In the genomic region with DNA sequence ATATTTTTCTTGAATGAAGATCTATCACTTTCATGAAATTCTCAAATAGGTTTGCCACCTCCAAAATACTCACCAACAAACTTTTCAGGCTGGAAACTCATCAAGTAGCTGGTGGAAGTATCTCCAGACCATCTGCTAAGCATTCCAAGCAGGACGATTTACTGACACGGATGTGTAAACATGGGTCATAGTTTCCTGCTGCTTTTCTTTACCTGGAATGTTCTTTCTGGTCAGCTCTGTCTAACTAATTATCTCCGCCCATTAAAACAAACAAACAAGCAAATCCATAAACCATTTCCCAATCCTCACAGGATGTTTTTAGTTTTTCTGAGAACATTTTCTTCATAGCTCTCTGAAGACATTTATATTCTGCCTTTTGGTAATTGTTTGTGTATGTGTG, we compare ENCODE assay signal across 19 cellular contexts.
DNase-seq lines count a peak whose midpoint lies in the region; ATAC-seq and TF ChIP-seq lines count a peak whose summit lies in the region.
"Had no signal": no experiment of that assay in that cellular context is flagged by ENCODE, and none has a peak within 500 bp of the region (broad histone marks: within the 10 kb centered on the region; RNA-seq: fewer than 3 reads in every experiment).

No MANE protein-coding gene starts in this region.

- no peak for TF ChIP-seq CTCF in AG10803 (conservative IDR thresholded peaks at IDR 0.05; ENCODE audit: low read length)

- no peak overlapping the region for H3K18ac ChIP-seq in mesenchymal stem cell (ENCODE audit: low read depth in 1 of 2, low read length in 2 of 2)

- CTCF ChIA-PET in naive thymus-derived CD4-positive, alpha-beta T cell (lab: Charles Lee) = no interaction called here

- H3K36me3 ChIP-seq in adipocyte (ENCODE audit: control insufficient read depth, insufficient read depth, low read length, severe bottlenecking) (no peaks in the 10 kb centered on the region), mesenchymal stem cell (ENCODE audit: control insufficient read depth in 1 of 2, insufficient read depth in 2 of 2, low read depth in 1 of 2, low read length in 2 of 2) (no peaks in the 10 kb centered on the region)
- no peaks in the 10 kb centered on the region for H3K36me3 ChIP-seq in naive thymus-derived CD4-positive, alpha-beta T cell (ENCODE audit: control insufficient read depth in 2 of 3, insufficient read depth in 3 of 3, low read length in 3 of 3)
- H3K36me3 ChIP-seq: Peyer's patch had no signal

- no peak overlapping the region for H3K4me2 ChIP-seq in mesenchymal stem cell (ENCODE audit: low read length, poor library complexity, severe bottlenecking)

- no peak overlapping the region for H2BK5ac ChIP-seq in mesenchymal stem cell (ENCODE audit: low read depth, low read length, poor library complexity, severe bottlenecking)

- H3K4me1 Mint-ChIP-seq in naive thymus-derived CD4-positive, alpha-beta T cell = no peaks in the 10 kb centered on the region
- H3K4me1 Mint-ChIP-seq: B cell; CD4-positive, alpha-beta memory T cell had no signal

- H2AFZ ChIP-seq in mesenchymal stem cell (ENCODE audit: low read depth, low read length) = no peak overlapping the region

- H3K23ac ChIP-seq in mesenchymal stem cell (ENCODE audit: low read length in 2 of 2) = no peak overlapping the region

- no peak overlapping the region for H2BK12ac ChIP-seq in mesenchymal stem cell (ENCODE audit: low read length in 2 of 2)

- H3K4me1 ChIP-seq in adipocyte (ENCODE audit: control insufficient read depth, insufficient read depth, low read length) (no peaks in the 10 kb centered on the region), mesenchymal stem cell (ENCODE audit: control insufficient read depth, insufficient read depth, low read depth, low read length) (no peaks in the 10 kb centered on the region)
- H3K4me1 ChIP-seq in naive thymus-derived CD4-positive, alpha-beta T cell (ENCODE audit: control insufficient read depth in 2 of 2, insufficient read depth in 2 of 2, low read length in 2 of 2) = no peaks in the 10 kb centered on the region
- H3K4me1 ChIP-seq: Peyer's patch had no signal

- intact Hi-C loops in naive thymus-derived CD4-positive, alpha-beta T cell (cut with micrococcal nuclease) = no loop called here

- H4K8ac ChIP-seq in mesenchymal stem cell (ENCODE audit: low read length) = no peak overlapping the region

- no peak overlapping the region for H3K4me3 Mint-ChIP-seq in naive thymus-derived CD4-positive, alpha-beta T cell
- H3K4me3 Mint-ChIP-seq: B cell; CD4-positive, alpha-beta memory T cell had no signal

- WGBS in mesenchymal stem cell = 12% methylated on average over 3 of the region's 3 CpGs

- no peak overlapping the region for H2AK5ac ChIP-seq in mesenchymal stem cell (ENCODE audit: low read length, severe bottlenecking)

- no peak overlapping the region for H3K14ac ChIP-seq in mesenchymal stem cell (ENCODE audit: low read length in 2 of 2)

- H3K27ac ChIP-seq in mesenchymal stem cell (ENCODE audit: low read length, poor library complexity, severe bottlenecking) = no peak overlapping the region
- H3K27ac ChIP-seq in naive thymus-derived CD4-positive, alpha-beta T cell (ENCODE audit: low read depth, low read length) = no peak overlapping the region
- H3K27ac ChIP-seq: Peyer's patch, SK-N-MC had no signal

- H4K91ac ChIP-seq in mesenchymal stem cell (ENCODE audit: low read length) = no peak overlapping the region

- H3K9me3 ChIP-seq in adipocyte (ENCODE audit: control insufficient read depth, low read length) (no peaks in the 10 kb centered on the region), mesenchymal stem cell (ENCODE audit: control insufficient read depth, low read length) (no peaks in the 10 kb centered on the region)
- H3K9me3 ChIP-seq in naive thymus-derived CD4-positive, alpha-beta T cell (ENCODE audit: control insufficient read depth in 2 of 3, low read length in 3 of 3) = no peaks in the 10 kb centered on the region
- H3K9me3 ChIP-seq: Peyer's patch had no signal

- H3K27me3 Mint-ChIP-seq in naive thymus-derived CD4-positive, alpha-beta T cell = no peaks in the 10 kb centered on the region
- H3K27me3 Mint-ChIP-seq: B cell; CD4-positive, alpha-beta memory T cell had no signal

- H3K79me1 ChIP-seq in mesenchymal stem cell (replicated peaks; ENCODE audit: low read length, poor library complexity, severe bottlenecking) = no peaks in the 10 kb centered on the region

- H3K4me3 ChIP-seq in AG10803 (ENCODE audit: low read length) (no peak overlapping the region), adipocyte (ENCODE audit: low read length) (no peak overlapping the region), mesenchymal stem cell (ENCODE audit: insufficient read depth in 1 of 2, low read depth in 1 of 2, low read length in 2 of 2) (no peak overlapping the region)
- H3K4me3 ChIP-seq in naive thymus-derived CD4-positive, alpha-beta T cell (ENCODE audit: low read length) = no peak overlapping the region
- H3K4me3 ChIP-seq: GM12878, Peyer's patch, SK-N-MC had no signal

- no peak overlapping the region for H3K27ac Mint-ChIP-seq in naive thymus-derived CD4-positive, alpha-beta T cell
- H3K27ac Mint-ChIP-seq: B cell; CD4-positive, alpha-beta memory T cell had no signal

- DNase-seq in AG10803 (ENCODE audit: low read depth) (peak; percentile 74), HT-29 (ENCODE audit: low spot score) (peak; percentile 63), adipocyte (ENCODE audit: low read depth) (peak; percentile 56), mesenchymal stem cell (peak; percentile 46), left lobe of liver (ENCODE audit: low spot score) (no peak), DMS53 (lab: John Stamatoyannopoulos, UW) (no peak)
- DNase-seq in naive thymus-derived CD4-positive, alpha-beta T cell = no peak
- DNase-seq: Calu3; CD4-positive, alpha-beta memory T cell; HCEC 1CT; NCI-H1048; NCI-H146; NCI-H2227 treated with DMSO at 0.1 percent for 48 hours; NCI-H524 treated with DMSO at 0.1 percent for 48 hours; Peyer's patch; Right ventricle myocardium superior had no signal

- H2BK15ac ChIP-seq in mesenchymal stem cell (ENCODE audit: low read depth, poor library complexity, severe bottlenecking) = no peak overlapping the region

- H3K9ac ChIP-seq in adipocyte (ENCODE audit: low read length) (no peak overlapping the region), mesenchymal stem cell (ENCODE audit: low read length) (no peak overlapping the region)

- POLR2A ChIA-PET in naive thymus-derived CD4-positive, alpha-beta T cell (lab: Charles Lee) = no interaction called here

- H2BK120ac ChIP-seq in mesenchymal stem cell (ENCODE audit: low read depth, low read length) = no peak overlapping the region

- no peak overlapping the region for H3K4ac ChIP-seq in mesenchymal stem cell (ENCODE audit: low read depth in 1 of 2, low read length in 2 of 2)

- peaks cover 0 to 18% (median 0%) of the 10 kb centered on the region in 11 donors for H3K9me3 Mint-ChIP-seq in naive thymus-derived CD4-positive, alpha-beta T cell

- no peaks in the 10 kb centered on the region for H3K27me3 ChIP-seq in adipocyte (replicated peaks; ENCODE audit: control insufficient read depth, insufficient read depth, low read length)
- no peaks in the 10 kb centered on the region for H3K27me3 ChIP-seq in mesenchymal stem cell (ENCODE audit: control insufficient read depth in 1 of 2, insufficient read depth in 1 of 2, low read length in 2 of 2)
- no peaks in the 10 kb centered on the region for H3K27me3 ChIP-seq in naive thymus-derived CD4-positive, alpha-beta T cell (ENCODE audit: control insufficient read depth in 2 of 2, insufficient read depth in 2 of 2, low read length in 2 of 2)
- H3K27me3 ChIP-seq: Peyer's patch had no signal

- no peak for ATAC-seq in naive thymus-derived CD4-positive, alpha-beta T cell
- ATAC-seq in left lobe of liver = no peak
- ATAC-seq: GM12878 had no signal

- H3K36me3 Mint-ChIP-seq in naive thymus-derived CD4-positive, alpha-beta T cell = no peaks in the 10 kb centered on the region
- H3K36me3 Mint-ChIP-seq: CD4-positive, alpha-beta memory T cell had no signal

Comparison
In these comparisons a context has a peak if more than half of its experiments do, and no peak if none do; other contexts are left out.
1. DNase-seq: peak in AG10803 (single experiment), HT-29 (single experiment), adipocyte (single experiment) and mesenchymal stem cell (single experiment); none in naive thymus-derived CD4-positive, alpha-beta T cell (0 of 9), left lobe of liver (single experiment) and DMS53 (single experiment).